In the genomic region with DNA sequence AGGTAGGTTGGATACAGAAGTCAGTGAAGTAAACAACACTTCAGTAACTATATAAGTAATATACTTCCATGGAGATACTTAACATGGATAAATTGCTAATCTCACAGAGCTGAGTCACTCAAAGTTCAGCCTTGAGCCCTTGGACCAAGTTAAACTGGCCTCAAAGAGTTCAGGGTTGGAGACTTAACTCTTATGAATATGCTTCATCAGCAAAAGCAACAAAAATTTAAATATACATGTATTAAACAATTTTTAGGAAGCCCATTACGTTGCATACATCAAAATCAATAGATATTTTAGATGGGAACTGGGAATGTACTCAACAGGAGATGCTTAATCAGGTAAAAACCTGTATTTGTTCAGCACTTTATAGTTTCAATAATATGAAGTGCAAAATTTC, we compare ENCODE assay signal across 24 cellular contexts. TPM values are rescaled to one million over a fixed set of nuclear protein-coding genes. Genes with fewer than 3 reads are reported as not detected.
"Had no signal": no experiment of that assay in that cellular context is flagged by ENCODE, and none has a peak within 500 bp of the region (broad histone marks: within the 10 kb centered on the region; RNA-seq: fewer than 3 reads in every experiment).

No MANE protein-coding gene starts in this region.

- DNase-seq: dermis blood vessel endothelial cell; dorsolateral prefrontal cortex; effector CD4-positive, alpha-beta T cell; effector memory CD4-positive, alpha-beta T cell; foreskin keratinocyte; gastrocnemius medialis; glutamatergic neuron; head of caudate nucleus; heart right ventricle; hippocampal formation; left cardiac atrium; left lung; left ventricle myocardium superior; lower lobe of right lung; mesenchymal stem cell; midbrain; naive thymus-derived CD4-positive, alpha-beta T cell had no signal

- H3K4me1 ChIP-seq: esophagus muscularis mucosa, foreskin keratinocyte, gastrocnemius medialis, heart right ventricle, left lung, lower lobe of right lung had no signal

- ATAC-seq: foreskin keratinocyte; gastrocnemius medialis; heart right ventricle; left cardiac atrium; left lung; left ventricle myocardium superior; lower lobe of right lung; naive thymus-derived CD4-positive, alpha-beta T cell had no signal

- H3K4me3 ChIP-seq: coronary artery, dorsolateral prefrontal cortex, esophagus muscularis mucosa, gastrocnemius medialis, heart right ventricle, left lung, lower lobe of right lung had no signal

- H3K9me3 ChIP-seq: esophagus muscularis mucosa, gastrocnemius medialis, left lung, lower lobe of right lung had no signal

- H3K27ac ChIP-seq: coronary artery, dorsolateral prefrontal cortex, esophagus muscularis mucosa, foreskin keratinocyte, gastrocnemius medialis, heart right ventricle, left lung, lower lobe of right lung had no signal

- FAIRE-seq: colon, endothelial cell of umbilical vein, islet of Langerhans, keratinocyte had no signal

- H3K27me3 ChIP-seq: dorsolateral prefrontal cortex, esophagus muscularis mucosa, gastrocnemius medialis, left lung had no signal

- H3K36me3 ChIP-seq: esophagus muscularis mucosa, gastrocnemius medialis, left lung, lower lobe of right lung had no signal

RNA-seq across cellular contexts. Expression of gene KIAA0408, which starts 47.7 kb away (rescaled TPM):
- total RNA-seq: endothelial cell of umbilical vein, foreskin keratinocyte, lung microvascular endothelial cell had no signal
- polyA plus RNA-seq: endothelial cell of umbilical vein, foreskin keratinocyte had no signal
